ENCODE assay signal across 8 cellular contexts in genomic region chr1:20194770-20195463, GRCh38. TPM values are rescaled to one million over a fixed set of nuclear protein-coding genes. Genes with fewer than 3 reads are reported as not detected.
DNase-seq lines count a peak whose midpoint lies in the region; ATAC-seq, FAIRE-seq and TF ChIP-seq lines count a peak whose summit lies in the region.

No MANE protein-coding gene starts in this region.

- H3K27ac Mint-ChIP-seq in Calu3 (ENCODE audit: unreplicated experiment) = no peak overlapping the region

- H3K4me2 ChIP-seq in Karpas-422 (ENCODE audit: low read depth, low read length, poor library complexity, severe bottlenecking) = peak overlapping the region; percentile 78

- DNase-seq in Calu3 (peak; percentile 66), Karpas-422 (peak; percentile 93), T-helper 1 cell (peak; percentile 33 to 67 (median 53)), adrenal gland (peak; percentile 61 to 86 (median 77)), right atrium auricular region (ENCODE audit: low spot score) (peak; percentile 70), small intestine (peak; percentile 76)

- peak overlapping the region; percentile 47; the same call in 1 of the 2 replicates for H3K4me3 ChIP-seq in Karpas-422 (ENCODE audit: low read length)
- H3K4me3 ChIP-seq in adrenal gland = peak overlapping the region in 1 of 4 donors; percentile 17
- no peak overlapping the region for H3K4me3 ChIP-seq in right atrium auricular region
- H3K4me3 ChIP-seq in small intestine (ENCODE audit: low read depth in 1 of 2, low read length in 2 of 2) = no peak overlapping the region

- H3K9me3 Mint-ChIP-seq in Calu3 (ENCODE audit: low read depth, unreplicated experiment) = no peaks in the 10 kb centered on the region

- no peaks in the 10 kb centered on the region for H3K9me3 ChIP-seq in Karpas-422 (ENCODE audit: low read length)
- no peaks in the 10 kb centered on the region for H3K9me3 ChIP-seq in adrenal gland (replicated peaks in 1 of 3)
- no peaks in the 10 kb centered on the region for H3K9me3 ChIP-seq in right atrium auricular region
- no peaks in the 10 kb centered on the region for H3K9me3 ChIP-seq in small intestine (ENCODE audit: control insufficient read depth, low read depth)

- no TSS peak for BruUV-seq in Calu3 (replicated peaks; lab: Mats Ljungman, UMichigan)

- TF ChIP-seq POLR2A in adrenal gland (IDR thresholded peaks at IDR 0.05) = no peak

- no peak for FAIRE-seq in small intestine (lab: Jason Lieb, UNC)

- no peak overlapping the region for H3K27ac ChIP-seq in Karpas-422 (ENCODE audit: low read length)
- H3K27ac ChIP-seq in adrenal gland = no peak overlapping the region
- peak overlapping the region in 1 of 2 donors; percentile 52 for H3K27ac ChIP-seq in right atrium auricular region
- no peak overlapping the region for H3K27ac ChIP-seq in small intestine (ENCODE audit: low read depth in 1 of 2, low read length in 1 of 2)

- peak; percentile 50 for TF ChIP-seq CTCF in Calu3 (IDR thresholded peaks at IDR 0.05; ENCODE audit: unreplicated experiment)
- peak; percentile 64 to 87 (median 80) for TF ChIP-seq CTCF in adrenal gland (IDR thresholded peaks at IDR 0.05)
- TF ChIP-seq CTCF in right atrium auricular region (IDR thresholded peaks at IDR 0.05) = peak; percentile 80 to 90

- no peaks in the 10 kb centered on the region for H3K27me3 ChIP-seq in Karpas-422 (ENCODE audit: low read length)
- H3K27me3 ChIP-seq in adrenal gland = no peaks in the 10 kb centered on the region
- no peaks in the 10 kb centered on the region for H3K27me3 ChIP-seq in right atrium auricular region
- no peaks in the 10 kb centered on the region for H3K27me3 ChIP-seq in small intestine (ENCODE audit: control insufficient read depth in 2 of 2, insufficient read depth in 2 of 2, low read length in 2 of 2)

- no peak overlapping the region for H2AFZ ChIP-seq in Karpas-422 (ENCODE audit: low read length)

- H3K27me3 Mint-ChIP-seq in Calu3 (ENCODE audit: unreplicated experiment) = no peaks in the 10 kb centered on the region

- H4K20me1 ChIP-seq in Karpas-422 (ENCODE audit: insufficient read depth, low read depth, low read length) = no peaks in the 10 kb centered on the region

- CTCF ChIA-PET in Calu3 (lab: Charles Lee) = interaction anchor here (0.6 kb wide), 1 partner anchor 41 kb away, joined by 5 read pairs; no protein-coding TSS in a partner anchor

- no peaks in the 10 kb centered on the region for H3K9me2 ChIP-seq in Karpas-422 (replicated peaks; ENCODE audit: insufficient read depth, low read length)

- peak overlapping the region; percentile 46; the same call in 1 of the 2 replicates for H3K9ac ChIP-seq in Karpas-422 (ENCODE audit: low read length)

- ATAC-seq in GM21367 (IDR thresholded peaks at IDR 0.05; ENCODE audit: unreplicated experiment) = no peak
- ATAC-seq in GM21825 (IDR thresholded peaks at IDR 0.05; ENCODE audit: unreplicated experiment) = no peak

- H3K4me1 ChIP-seq in Karpas-422 (ENCODE audit: low read length) = peaks cover 19% of the 10 kb centered on the region
- peaks cover 0 to 10% of the 10 kb centered on the region in 2 donors for H3K4me1 ChIP-seq in adrenal gland (replicated peaks in 1 of 2)
- H3K4me1 ChIP-seq in right atrium auricular region = peaks cover 0 to 37% of the 10 kb centered on the region in 2 donors
- no peaks in the 10 kb centered on the region for H3K4me1 ChIP-seq in small intestine (ENCODE audit: control insufficient read depth in 2 of 2, insufficient read depth in 1 of 2, low read depth in 1 of 2, low read length in 1 of 2)

- H3K79me2 ChIP-seq in Karpas-422 (ENCODE audit: low read length) = no peaks in the 10 kb centered on the region

- H3K36me3 Mint-ChIP-seq in Calu3 (ENCODE audit: insufficient read depth, unreplicated experiment) = no peaks in the 10 kb centered on the region

- whole genome bisulfite sequencing in adrenal gland, 4 donors = 37 to 51% (median 44%) methylated on average over 15 of the region's 15 CpGs
- WGBS in small intestine, 3 donors = 17 to 34% (median 25%) methylated on average over 15 of the region's 15 CpGs

- peaks cover 11% of the 10 kb centered on the region for H3K4me1 Mint-ChIP-seq in Calu3 (ENCODE audit: low read depth, unreplicated experiment)

- H3K36me3 ChIP-seq in Karpas-422 (ENCODE audit: insufficient read depth, low read length) = no peaks in the 10 kb centered on the region
- H3K36me3 ChIP-seq in adrenal gland (replicated peaks in 1 of 2) = no peaks in the 10 kb centered on the region
- H3K36me3 ChIP-seq in right atrium auricular region = no peaks in the 10 kb centered on the region
- H3K36me3 ChIP-seq in small intestine (ENCODE audit: control insufficient read depth in 2 of 2, insufficient read depth in 2 of 2, low read length in 2 of 2) = no peaks in the 10 kb centered on the region

- no peak overlapping the region for H3K4me3 Mint-ChIP-seq in Calu3 (ENCODE audit: low read depth, unreplicated experiment)

- intact Hi-C loops in Calu3 (cut with micrococcal nuclease; ENCODE audit: unreplicated experiment) (loop anchor here (1.0 kb wide), 1 partner anchor 94 kb away; no protein-coding TSS in a partner anchor), adrenal gland (cut with DNase I) (loop anchor here in 1 of 2 donors (10.0 kb wide), 1 partner anchor 90 kb away; no protein-coding TSS in a partner anchor)

RNA-seq across cellular contexts. Expression of gene PLA2G2C, which starts 8.6 kb away (rescaled TPM):
- not detected in 2 replicates for total RNA-seq in Calu3 (2022)
- total RNA-seq in Karpas-422 (2014; rRNA removed; shearing (Covaris generic); ENCODE audit: low replicate concordance) = not detected in 2 replicates
- under 1 TPM in 4 of 8 donors, not detected in 4; 0.11 to 0.39 (median 0.13) TPM for total RNA-seq in adrenal gland
- under 1 TPM in 2 of 3 donors, not detected in 1; 0.07 to 0.08 TPM for polyA plus RNA-seq in adrenal gland
- total RNA-seq in right atrium auricular region = not detected
- under 1 TPM in 1 of 3 donors, not detected in 2; 0.01 TPM for polyA plus RNA-seq in small intestine

RNA-seq across cellular contexts. Expression of gene UBXN10, which starts 9.0 kb away (rescaled TPM):
- total RNA-seq in Calu3 (2022) (0.33 and 0.37 TPM in 2 replicates), adrenal gland (1 to 10 TPM in 7 of 8 donors, under 1 TPM in 1; 0.84 to 2.6 (median 1.8) TPM), right atrium auricular region (1 to 10 TPM; 2.7 to 7.3 TPM)
- not detected in 2 replicates for total RNA-seq in Karpas-422 (2014; rRNA removed; shearing (Covaris generic); ENCODE audit: low replicate concordance)
- polyA plus RNA-seq in adrenal gland (1 to 10 TPM in 1 of 3 donors, under 1 TPM in 2; 0.64 to 1.7 (median 0.91) TPM), small intestine (1 to 10 TPM in 1 of 3 donors, under 1 TPM in 2; 0.22 to 1.6 (median 0.54) TPM)

RNA-seq across cellular contexts. Expression of gene PLA2G2F, which starts 55.8 kb away (rescaled TPM):
- not detected in 2 replicates for total RNA-seq in Calu3 (2022)
- not detected in 2 replicates for total RNA-seq in Karpas-422 (2014; rRNA removed; shearing (Covaris generic); ENCODE audit: low replicate concordance)
- total RNA-seq in adrenal gland = not detected
- under 1 TPM in 1 of 3 donors, not detected in 2; 0.08 TPM for polyA plus RNA-seq in adrenal gland
- total RNA-seq in right atrium auricular region = not detected
- under 1 TPM in 1 of 3 donors, not detected in 2; 0.01 TPM for polyA plus RNA-seq in small intestine
